Comparison of ENCODE assay signal across 2 cellular contexts in genomic region chr6:95819939-95820338, GRCh38.
TF ChIP-seq lines count a peak whose summit lies in the region.

No MANE protein-coding gene starts in this region.

TF ChIP-seq in HepG2, 621 proteins besides CTCF, POLR2A, EP300 and RAD21 (continued from another document):
- TF ChIP-seq GLMP (CRISPR knock-in tag; IDR thresholded peaks at IDR 0.05; ENCODE audit: borderline replicate concordance), result no peak
- no peak for TF ChIP-seq KDM2A (CRISPR knock-in tag; IDR thresholded peaks at IDR 0.05; ENCODE audit: borderline replicate concordance, low read depth)
- TF ChIP-seq ZNF263 (CRISPR knock-in tag; IDR thresholded peaks at IDR 0.05), result no peak
- TF ChIP-seq ZNF605 (CRISPR knock-in tag; IDR thresholded peaks at IDR 0.05), result no peak

TF ChIP-seq in WTC11, 78 proteins besides CTCF, POLR2A, EP300 and RAD21 (continued from another document):
- TF ChIP-seq PRDM15 (CRISPR knock-in tag; IDR thresholded peaks at IDR 0.05), result no peak
- TF ChIP-seq ZNF425 (CRISPR knock-in tag; conservative IDR thresholded peaks at IDR 0.05), result no peak
- no peak for TF ChIP-seq ARID4B (CRISPR knock-in tag; IDR thresholded peaks at IDR 0.05; ENCODE audit: borderline replicate concordance)
- no peak for TF ChIP-seq ZNF423 (CRISPR knock-in tag; IDR thresholded peaks at IDR 0.05)
- TF ChIP-seq ZSCAN18 (CRISPR knock-in tag; IDR thresholded peaks at IDR 0.05), result no peak
- TF ChIP-seq ZNF121 (CRISPR knock-in tag; IDR thresholded peaks at IDR 0.05), result no peak
- TF ChIP-seq NR3C1 (CRISPR knock-in tag; conservative IDR thresholded peaks at IDR 0.05; ENCODE audit: low read depth), result no peak
